Comparison of ENCODE assay signal across 14 cellular contexts in genomic region chr3:46293991-46294833, GRCh38. TPM values are rescaled to one million over a fixed set of nuclear protein-coding genes. Genes with fewer than 3 reads are reported as not detected.
DNase-seq lines count a peak whose midpoint lies in the region; ATAC-seq and TF ChIP-seq lines count a peak whose summit lies in the region.
"Had no signal": no experiment of that assay in that cellular context is flagged by ENCODE, and none has a peak within 500 bp of the region (broad histone marks: within the 10 kb centered on the region; RNA-seq: fewer than 3 reads in every experiment).

No MANE protein-coding gene starts in this region.

- peak; percentile 91 for ATAC-seq in activated CD8-positive, alpha-beta T cell treated with anti-CD3 and anti-CD28 coated beads for 36 hours
- peak; percentile 75 to 80 for ATAC-seq in naive B cell (ENCODE audit: low read depth in 2 of 2)
- ATAC-seq in HG03097 (IDR thresholded peaks at IDR 0.05; ENCODE audit: low FRiP score, unreplicated experiment): no peak
- ATAC-seq: PC-3 had no signal

- POLR2A ChIA-PET in activated CD8-positive, alpha-beta T cell treated with anti-CD3 and anti-CD28 coated beads for 36 hours (lab: Charles Lee): interaction anchor here (0.6 to 3.5 kb wide), 8 partner anchors 9 to 274 kb away, joined by 3 to 19 read pairs (median 4); partner anchors contain the start of gene CCR1

- H3K9me3 ChIP-seq in prostate gland: no peaks in the 10 kb centered on the region
- H3K9me3 ChIP-seq: esophagus muscularis mucosa, vagina had no signal

- DNase-seq in CD1c-positive myeloid dendritic cell (ENCODE audit: extremely low spot score) (peak; percentile 53), GM19238 (ENCODE audit: insufficient read length, low spot score) (peak; percentile 19), naive B cell (no peak), NOMO-1 (lab: John Stamatoyannopoulos, UW; ENCODE audit: unreplicated experiment in 2 of 2) (no peak), prostate gland (ENCODE audit: low spot score) (no peak), SKM-1 (lab: John Stamatoyannopoulos, UW; ENCODE audit: unreplicated experiment) (no peak)
- DNase-seq in activated CD8-positive, alpha-beta T cell treated with anti-CD3 and anti-CD28 coated beads for 36 hours: peak; percentile 93
- DNase-seq: NCI-H2029, PC-3 had no signal

- TF ChIP-seq POLR2A in prostate gland (IDR thresholded peaks at IDR 0.05): no peak

- 65% methylated on average over 4 of the region's 4 CpGs for WGBS in prostate gland

- H3K27me3 Mint-ChIP-seq in activated CD8-positive, alpha-beta T cell treated with anti-CD3 and anti-CD28 coated beads for 36 hours: peaks cover 4% of the 10 kb centered on the region
- no peaks in the 10 kb centered on the region for H3K27me3 Mint-ChIP-seq in naive B cell

- H3K27ac Mint-ChIP-seq in activated CD8-positive, alpha-beta T cell treated with anti-CD3 and anti-CD28 coated beads for 36 hours: peak overlapping the region; percentile 83
- peak overlapping the region in 5 of 6 donors; percentile 2 to 71 (median 39) for H3K27ac Mint-ChIP-seq in naive B cell
- H3K27ac Mint-ChIP-seq: nephron had no signal

- no peak overlapping the region for H3K4me3 ChIP-seq in prostate gland
- H3K4me3 ChIP-seq: esophagus muscularis mucosa, vagina had no signal

- peaks cover 66% of the 10 kb centered on the region for H3K4me1 Mint-ChIP-seq in activated CD8-positive, alpha-beta T cell treated with anti-CD3 and anti-CD28 coated beads for 36 hours (ENCODE audit: low read depth)
- peaks cover 38 to 44% (median 42%) of the 10 kb centered on the region in 3 donors for H3K4me1 Mint-ChIP-seq in naive B cell
- H3K4me1 Mint-ChIP-seq: nephron had no signal

- H3K27ac ChIP-seq in prostate gland: no peak overlapping the region
- H3K27ac ChIP-seq: esophagus muscularis mucosa, vagina had no signal

- H3K4me3 Mint-ChIP-seq in activated CD8-positive, alpha-beta T cell treated with anti-CD3 and anti-CD28 coated beads for 36 hours: peak overlapping the region; percentile 22
- peak overlapping the region in 4 of 8 donors; percentile 30 to 69 (median 34) for H3K4me3 Mint-ChIP-seq in naive B cell
- H3K4me3 Mint-ChIP-seq: nephron had no signal

- intact Hi-C loops in activated CD8-positive, alpha-beta T cell treated with anti-CD3 and anti-CD28 coated beads for 36 hours (cut with micrococcal nuclease): loop anchor here (5.0 to 10.0 kb wide), 2 partner anchors 78 to 419 kb away; partner anchors contain the start of gene CCR5
- intact Hi-C loops in prostate gland (cut with DNase I): no loop called here

- TF ChIP-seq CTCF in activated CD8-positive, alpha-beta T cell treated with anti-CD3 and anti-CD28 coated beads for 36 hours (IDR thresholded peaks at IDR 0.05): no peak
- TF ChIP-seq CTCF in prostate gland (IDR thresholded peaks at IDR 0.05): no peak

- H3K9me3 Mint-ChIP-seq in activated CD8-positive, alpha-beta T cell treated with anti-CD3 and anti-CD28 coated beads for 36 hours: no peaks in the 10 kb centered on the region
- H3K9me3 Mint-ChIP-seq in naive B cell: no peaks in the 10 kb centered on the region
- H3K9me3 Mint-ChIP-seq: nephron had no signal

- H3K27me3 ChIP-seq in prostate gland (replicated peaks; ENCODE audit: insufficient read depth): no peaks in the 10 kb centered on the region
- H3K27me3 ChIP-seq: esophagus muscularis mucosa, vagina had no signal

- no peaks in the 10 kb centered on the region for H3K4me1 ChIP-seq in prostate gland (replicated peaks)
- H3K4me1 ChIP-seq: esophagus muscularis mucosa, vagina had no signal

- CTCF ChIA-PET in activated CD8-positive, alpha-beta T cell treated with anti-CD3 and anti-CD28 coated beads for 36 hours (lab: Charles Lee): interaction anchor here (0.7 to 5.0 kb wide), 13 partner anchors 10 to 229 kb away, joined by 3 to 42 read pairs (median 4); partner anchors contain the start of genes CCR1 and CCR5

- H3K36me3 Mint-ChIP-seq in activated CD8-positive, alpha-beta T cell treated with anti-CD3 and anti-CD28 coated beads for 36 hours (ENCODE audit: low read depth): no peaks in the 10 kb centered on the region
- no peaks in the 10 kb centered on the region for H3K36me3 Mint-ChIP-seq in naive B cell

- H3K36me3 ChIP-seq in prostate gland: no peaks in the 10 kb centered on the region
- H3K36me3 ChIP-seq: esophagus muscularis mucosa, vagina had no signal

RNA-seq across cellular contexts. Expression of gene CCR3, which starts 52.0 kb away (rescaled TPM):
- not detected for total RNA-seq in activated CD8-positive, alpha-beta T cell treated with anti-CD3 and anti-CD28 coated beads for 36 hours
- under 1 TPM in 2 of 6 donors, not detected in 4; 0.57 to 0.90 TPM for polyA plus RNA-seq in naive B cell (ENCODE audit: low read depth in 6 of 6)
- not detected for total RNA-seq in prostate gland
- total RNA-seq: bronchial epithelial cell, esophagus muscularis mucosa, vagina had no signal

RNA-seq across cellular contexts. Expression of gene CCR2, which starts 59.7 kb away (rescaled TPM):
- under 1 TPM; 0.81 to 0.83 TPM for total RNA-seq in activated CD8-positive, alpha-beta T cell treated with anti-CD3 and anti-CD28 coated beads for 36 hours
- 1 to 10 TPM in 2 of 6 donors, under 1 TPM in 4; 0.27 to 1.4 (median 0.66) TPM for polyA plus RNA-seq in naive B cell (ENCODE audit: low read depth in 6 of 6)
- total RNA-seq in prostate gland: 1 to 10 TPM; 1.0 to 6.5 TPM
- total RNA-seq: bronchial epithelial cell, PC-3 had no signal

Comparison
In these comparisons a context has a peak if more than half of its experiments do, and no peak if none do; other contexts are left out.
1. DNase-seq: peak in CD1c-positive myeloid dendritic cell (single experiment), GM19238 (single experiment) and activated CD8-positive, alpha-beta T cell treated with anti-CD3 and anti-CD28 coated beads for 36 hours (single experiment); none in naive B cell (single experiment), NOMO-1 (0 of 2), prostate gland (single experiment) and SKM-1 (single experiment).